In genomic region chr3:107236661-107237375, GRCh38 we compare ENCODE assay signal across 11 cellular contexts.
DNase-seq lines count a peak whose midpoint lies in the region; ATAC-seq and TF ChIP-seq lines count a peak whose summit lies in the region.
"Had no signal": no experiment of that assay in that cellular context is flagged by ENCODE, and none has a peak within 500 bp of the region (broad histone marks: within the 10 kb centered on the region; RNA-seq: fewer than 3 reads in every experiment).

No MANE protein-coding gene starts in this region.

- peaks cover 18% of the 10 kb centered on the region for H3K79me2 ChIP-seq in mammary epithelial cell (ENCODE audit: insufficient read depth, low read length)

- H3K36me3 Mint-ChIP-seq in mesothelial cell of epicardium = peaks cover 8% of the 10 kb centered on the region
- H3K36me3 Mint-ChIP-seq in effector memory CD8-positive, alpha-beta T cell (ENCODE audit: insufficient read depth) = peaks cover 7% of the 10 kb centered on the region
- no peaks in the 10 kb centered on the region for H3K36me3 Mint-ChIP-seq in activated T-cell treated with anti-CD3 and anti-CD28 coated beads, Interleukin-2, amount 50 U/mL, for 4 hours (ENCODE audit: insufficient read depth)
- H3K36me3 Mint-ChIP-seq: natural killer cell had no signal

- no peak for TF ChIP-seq CTCF in left ventricle myocardium inferior (IDR thresholded peaks at IDR 0.05; ENCODE audit: borderline replicate concordance)
- no peak for TF ChIP-seq CTCF in mammary epithelial cell (conservative IDR thresholded peaks at IDR 0.05 in 1 of 2, IDR thresholded peaks at IDR 0.05 in 1 of 2; ENCODE audit: extremely low read depth in 1 of 2, insufficient read depth in 1 of 2, low read depth in 1 of 2, low read length in 2 of 2)
- TF ChIP-seq CTCF in mesothelial cell of epicardium (IDR thresholded peaks at IDR 0.05; ENCODE audit: unreplicated experiment) = no peak

- H4K20me1 ChIP-seq in mammary epithelial cell (ENCODE audit: insufficient read depth, low read length) = no peaks in the 10 kb centered on the region

- BruUV-seq in mammary epithelial cell (replicated peaks; lab: Mats Ljungman, UMichigan) = no TSS peak

- H3K4me3 Mint-ChIP-seq in mesothelial cell of epicardium = no peak overlapping the region
- no peak overlapping the region for H3K4me3 Mint-ChIP-seq in effector memory CD8-positive, alpha-beta T cell
- H3K4me3 Mint-ChIP-seq in activated T-cell treated with anti-CD3 and anti-CD28 coated beads, Interleukin-2, amount 50 U/mL, for 4 hours = no peak overlapping the region

- H3K27me3 ChIP-seq in left ventricle myocardium inferior (ENCODE audit: low read depth) = no peaks in the 10 kb centered on the region
- no peaks in the 10 kb centered on the region for H3K27me3 ChIP-seq in mammary epithelial cell (ENCODE audit: insufficient read depth, low read length)

- DNase-seq in left ventricle myocardium inferior = no peak
- no peak for DNase-seq in left ventricle myocardium superior
- peak; percentile 38 for DNase-seq in mammary epithelial cell
- no peak for DNase-seq in mesothelial cell of epicardium (ENCODE audit: low spot score in 2 of 2, unreplicated experiment in 2 of 2)
- DNase-seq in effector memory CD8-positive, alpha-beta T cell = no peak
- DNase-seq in activated T-cell treated with anti-CD3 and anti-CD28 coated beads, Interleukin-2, amount 50 U/mL, for 4 hours = no peak
- DNase-seq in NCI-H2029 (lab: John Stamatoyannopoulos, UW) = no peak
- DNase-seq: activated CD4-positive, CD25-positive, alpha-beta regulatory T cell treated with anti-CD3 and anti-CD28 coated beads, Interleukin-2, amount 50 U/mL, for 72 hours; natural killer cell; NK-92 treated with Interleukin-12 subunit alpha and Interleukin-12 subunit beta, amount 100 ng/mL, for 24 hours had no signal

- H3K9me3 ChIP-seq in left ventricle myocardium inferior (replicated peaks) = no peaks in the 10 kb centered on the region
- H3K9me3 ChIP-seq in mammary epithelial cell (replicated peaks; ENCODE audit: insufficient read depth, low read length) = no peaks in the 10 kb centered on the region

- H3K4me1 ChIP-seq in left ventricle myocardium inferior = peaks cover 51% of the 10 kb centered on the region
- peaks cover 17% of the 10 kb centered on the region for H3K4me1 ChIP-seq in mammary epithelial cell (ENCODE audit: insufficient read depth, low read length)

- dilution Hi-C loops in mammary epithelial cell (cut with HindIII; ENCODE audit: low sequenced_read_pairs) = no loop called here

- CTCF ChIA-PET in mammary epithelial cell (lab: Charles Lee; ENCODE audit: low non-redundant PET) = interaction anchor here (0.5 to 0.9 kb wide), 4 partner anchors 180 to 908 kb away, joined by 3 to 7 read pairs (median 4); no protein-coding TSS in a partner anchor

- in situ Hi-C loops in mammary epithelial cell (cut with MboI; ENCODE audit: low sequenced_read_pairs in 2 of 2) = no loop called here

- H3K27me3 Mint-ChIP-seq in mesothelial cell of epicardium (ENCODE audit: low read depth) = no peaks in the 10 kb centered on the region
- H3K27me3 Mint-ChIP-seq in effector memory CD8-positive, alpha-beta T cell = peaks cover 9 to 15% of the 10 kb centered on the region in 2 donors
- H3K27me3 Mint-ChIP-seq in activated T-cell treated with anti-CD3 and anti-CD28 coated beads, Interleukin-2, amount 50 U/mL, for 4 hours (ENCODE audit: low read depth) = peaks cover 16% of the 10 kb centered on the region

- intact Hi-C loops in left ventricle myocardium inferior (cut with micrococcal nuclease) (loop anchor here (2.0 kb wide), 1 partner anchor 184 kb away; no protein-coding TSS in a partner anchor), left ventricle myocardium superior (cut with micrococcal nuclease) (loop anchor here (10.0 kb wide), 1 partner anchor 188 kb away; no protein-coding TSS in a partner anchor), mammary epithelial cell (cut with micrococcal nuclease) (loop anchor here (1.0 to 10.0 kb wide), 10 partner anchors 31 to 1238 kb away; no protein-coding TSS in a partner anchor)

- no peak for ATAC-seq in left ventricle myocardium superior
- no peak for ATAC-seq in HG03025 (IDR thresholded peaks at IDR 0.05; ENCODE audit: low FRiP score, unreplicated experiment)
- no peak for ATAC-seq in effector memory CD8-positive, alpha-beta T cell (replicated peaks)
- ATAC-seq in activated T-cell treated with anti-CD3 and anti-CD28 coated beads, Interleukin-2, amount 50 U/mL, for 4 hours = no peak

- peaks cover 42% of the 10 kb centered on the region for H3K4me1 Mint-ChIP-seq in mesothelial cell of epicardium
- H3K4me1 Mint-ChIP-seq in effector memory CD8-positive, alpha-beta T cell (ENCODE audit: low read depth in 2 of 2) = peaks cover 12 to 22% of the 10 kb centered on the region in 2 donors
- peaks cover 14% of the 10 kb centered on the region for H3K4me1 Mint-ChIP-seq in activated T-cell treated with anti-CD3 and anti-CD28 coated beads, Interleukin-2, amount 50 U/mL, for 4 hours (ENCODE audit: low read depth)

- peak overlapping the region; percentile 74 for H3K27ac ChIP-seq in left ventricle myocardium inferior (replicated peaks)
- peak overlapping the region; percentile 77 for H3K27ac ChIP-seq in mammary epithelial cell (ENCODE audit: insufficient read depth, low read depth, low read length)

- H3K4me2 ChIP-seq in mammary epithelial cell (ENCODE audit: insufficient read depth, low read depth, low read length) = peak overlapping the region; percentile 87

- peak overlapping the region; percentile 42 for H2AFZ ChIP-seq in mammary epithelial cell (ENCODE audit: low read depth, low read length)

- H3K4me3 ChIP-seq in left ventricle myocardium inferior (no peak overlapping the region), mammary epithelial cell (replicated peaks in 1 of 3; ENCODE audit: insufficient read depth in 1 of 3, low read depth in 2 of 3, low read length in 3 of 3) (no peak overlapping the region)

- 44% methylated on average over 4 of the region's 4 CpGs for WGBS in mammary epithelial cell (ENCODE audit: low coverage, missing lambda C conversion rate)

- H3K27ac Mint-ChIP-seq in mesothelial cell of epicardium = peak overlapping the region; percentile 92
- H3K27ac Mint-ChIP-seq in effector memory CD8-positive, alpha-beta T cell = no peak overlapping the region
- H3K27ac Mint-ChIP-seq: natural killer cell had no signal

- H3K9ac ChIP-seq in mammary epithelial cell (ENCODE audit: insufficient read depth, low read length) = no peak overlapping the region

- H3K36me3 ChIP-seq in left ventricle myocardium inferior = no peaks in the 10 kb centered on the region
- H3K36me3 ChIP-seq in mammary epithelial cell (ENCODE audit: insufficient read depth, low read length) = no peaks in the 10 kb centered on the region

- peaks cover 7% of the 10 kb centered on the region for H3K9me3 Mint-ChIP-seq in mesothelial cell of epicardium
- H3K9me3 Mint-ChIP-seq in effector memory CD8-positive, alpha-beta T cell = no peaks in the 10 kb centered on the region
- H3K9me3 Mint-ChIP-seq in activated T-cell treated with anti-CD3 and anti-CD28 coated beads, Interleukin-2, amount 50 U/mL, for 4 hours = no peaks in the 10 kb centered on the region
- H3K9me3 Mint-ChIP-seq: natural killer cell had no signal
